Comparison of ENCODE assay signal across 12 cellular contexts in the genomic region with DNA sequence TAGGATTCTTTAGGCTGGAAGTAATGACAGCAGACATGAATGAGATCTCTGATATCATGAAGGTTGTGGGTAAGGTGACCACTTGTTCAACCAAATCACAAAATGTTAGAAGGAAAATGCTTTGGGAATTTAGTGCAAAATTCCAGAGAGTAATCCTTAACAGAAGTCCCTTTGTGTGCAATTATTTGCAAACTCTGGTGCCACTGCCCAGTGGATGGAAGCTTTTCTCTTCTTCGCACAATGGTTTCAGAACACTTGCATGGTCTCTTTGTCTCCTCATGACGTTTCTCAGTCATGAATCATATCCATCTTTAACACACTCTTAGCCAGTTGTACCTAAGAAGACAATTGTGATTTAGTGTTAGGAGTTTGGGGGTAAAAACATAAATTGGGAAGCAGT.
"Had no signal": no experiment of that assay in that cellular context is flagged by ENCODE, and none has a peak within 500 bp of the region (broad histone marks: within the 10 kb centered on the region; RNA-seq: fewer than 3 reads in every experiment).

No MANE protein-coding gene starts in this region.

- H3K36me3 Mint-ChIP-seq: activated naive CD4-positive, alpha-beta T cell treated with anti-CD3 and anti-CD28 coated beads, Interleukin-2, amount 10 ng/mL, durations not matched to agents 7 days and 5 days; brain; memory B cell; WTC11 had no signal

- H3K4me1 ChIP-seq: transverse colon had no signal

- H3K4me1 Mint-ChIP-seq: activated naive CD4-positive, alpha-beta T cell treated with anti-CD3 and anti-CD28 coated beads, Interleukin-2, amount 10 ng/mL, durations not matched to agents 7 days and 5 days; activated T-helper 17 cell treated with anti-CD3 and anti-CD28 coated beads, Interleukin-2, amount 50 U/mL, for 72 hours; brain; memory B cell; nephron progenitor cell; WTC11 had no signal

- H3K9ac ChIP-seq: SK-N-SH had no signal

- H3K27me3 Mint-ChIP-seq: activated naive CD4-positive, alpha-beta T cell treated with anti-CD3 and anti-CD28 coated beads, Interleukin-2, amount 10 ng/mL, durations not matched to agents 7 days and 5 days; activated T-helper 17 cell treated with anti-CD3 and anti-CD28 coated beads, Interleukin-2, amount 50 U/mL, for 72 hours; dendritic cell treated with granulocyte-macrophage colony-stimulating factor and Interleukin-4, amounts not matched to agents 40 ng/mL and 50 ng/mL, for 4 days; memory B cell had no signal

- H3K4me2 ChIP-seq: SK-N-SH had no signal

- H3K36me3 ChIP-seq: ovary, transverse colon had no signal

- H3K27ac Mint-ChIP-seq: activated naive CD4-positive, alpha-beta T cell treated with anti-CD3 and anti-CD28 coated beads, Interleukin-2, amount 10 ng/mL, durations not matched to agents 7 days and 5 days; activated T-helper 17 cell treated with anti-CD3 and anti-CD28 coated beads, Interleukin-2, amount 50 U/mL, for 72 hours; brain; dendritic cell treated with granulocyte-macrophage colony-stimulating factor and Interleukin-4, amounts not matched to agents 40 ng/mL and 50 ng/mL, for 4 days; memory B cell; WTC11 had no signal

- H3K9me3 Mint-ChIP-seq: brain; dendritic cell treated with granulocyte-macrophage colony-stimulating factor and Interleukin-4, amounts not matched to agents 40 ng/mL and 50 ng/mL, for 4 days; memory B cell; nephron progenitor cell; WTC11 had no signal

- ATAC-seq: activated T-helper 17 cell treated with anti-CD3 and anti-CD28 coated beads, Interleukin-2, amount 50 U/mL, for 72 hours; WTC11 had no signal

- H3K4me3 ChIP-seq: ovary, skin epidermis, transverse colon had no signal

- H3K27me3 ChIP-seq: ovary, transverse colon had no signal

- H3K27ac ChIP-seq: ovary, skin epidermis, transverse colon had no signal

- DNase-seq: activated CD4-positive, alpha-beta T cell treated with anti-CD3 and anti-CD28 coated beads for 48 hours; activated naive CD4-positive, alpha-beta T cell treated with anti-CD3 and anti-CD28 coated beads, Interleukin-2, amount 10 ng/mL, durations not matched to agents 7 days and 5 days; nephron progenitor cell; ovary; SK-N-SH; transverse colon had no signal

- H3K4me3 Mint-ChIP-seq: activated naive CD4-positive, alpha-beta T cell treated with anti-CD3 and anti-CD28 coated beads, Interleukin-2, amount 10 ng/mL, durations not matched to agents 7 days and 5 days; activated T-helper 17 cell treated with anti-CD3 and anti-CD28 coated beads, Interleukin-2, amount 50 U/mL, for 72 hours; brain; dendritic cell treated with granulocyte-macrophage colony-stimulating factor and Interleukin-4, amounts not matched to agents 40 ng/mL and 50 ng/mL, for 4 days; memory B cell; nephron progenitor cell; WTC11 had no signal

- H3K9me3 ChIP-seq: ovary, SK-N-SH, transverse colon had no signal
